In genomic region chr12:78226763-78227162, GRCh38 we compare ENCODE assay signal across 22 cellular contexts.
"Had no signal": no experiment of that assay in that cellular context is flagged by ENCODE, and none has a peak within 500 bp of the region (broad histone marks: within the 10 kb centered on the region; RNA-seq: fewer than 3 reads in every experiment).

No MANE protein-coding gene starts in this region.

- H3K9me3 Mint-ChIP-seq: activated B cell treated with CpG ODN at 0.5 μM for 24 hours; T-helper 2 cell treated with Interferon-gamma antibody and Interleukin-4, amounts not matched to agents 5 μg/mL and 100 μg/mL, for 36 hours had no signal

- DNase-seq: activated B cell treated with CpG ODN at 0.5 μM for 24 hours; activated CD8-positive, alpha-beta memory T cell treated with anti-CD3 and anti-CD28 coated beads, Interleukin-2, amount 10 ng/mL, durations not matched to agents 7 days and 5 days; activated CD8-positive, alpha-beta T cell treated with anti-CD3 and anti-CD28 coated beads, Interleukin-2, amount 10 ng/mL, durations not matched to agents 7 days and 5 days; activated naive CD4-positive, alpha-beta T cell; activated T-cell treated with anti-CD3 and anti-CD28 coated beads, Interleukin-2, amount 50 U/mL, for 48 hours; dermis blood vessel endothelial cell; effector CD8-positive, alpha-beta T cell; erythroblast; gastrocnemius medialis; glutamatergic neuron; left cardiac atrium; naive thymus-derived CD4-positive, alpha-beta T cell; nucleus accumbens; psoas muscle; spleen; stimulated activated naive CD4-positive, alpha-beta T cell; T-helper 1 cell; uterus had no signal

- H3K27ac Mint-ChIP-seq: activated B cell treated with CpG ODN at 0.5 μM for 24 hours; activated CD8-positive, alpha-beta memory T cell treated with anti-CD3 and anti-CD28 coated beads, Interleukin-2, amount 10 ng/mL, durations not matched to agents 7 days and 5 days; activated CD8-positive, alpha-beta T cell treated with anti-CD3 and anti-CD28 coated beads, Interleukin-2, amount 10 ng/mL, durations not matched to agents 7 days and 5 days; activated naive CD4-positive, alpha-beta T cell treated with anti-CD3 and anti-CD28 coated beads, Interleukin-2, amount 50 U/mL, for 72 hours; activated T-helper 2 cell treated with anti-CD3 and anti-CD28 coated beads, Interferon-gamma antibody, Interleukin-2, Interleukin-4, amounts not matched to agents 10 μg/mL and 5 μg/mL and 100 μg/mL, durations not matched to agents 14 hours and 24 hours and 36 hours; naive thymus-derived CD4-positive, alpha-beta T cell; T-helper 2 cell treated with Interferon-gamma antibody and Interleukin-4, amounts not matched to agents 5 μg/mL and 100 μg/mL, for 36 hours had no signal

- H3K36me3 Mint-ChIP-seq: activated CD8-positive, alpha-beta memory T cell treated with anti-CD3 and anti-CD28 coated beads, Interleukin-2, amount 10 ng/mL, durations not matched to agents 7 days and 5 days; naive thymus-derived CD4-positive, alpha-beta T cell had no signal

- H3K27me3 Mint-ChIP-seq: activated B cell treated with CpG ODN at 0.5 μM for 24 hours; activated CD8-positive, alpha-beta memory T cell treated with anti-CD3 and anti-CD28 coated beads, Interleukin-2, amount 10 ng/mL, durations not matched to agents 7 days and 5 days; central memory CD8-positive, alpha-beta T cell; naive thymus-derived CD4-positive, alpha-beta T cell had no signal

- H3K4me1 Mint-ChIP-seq: activated B cell treated with CpG ODN at 0.5 μM for 24 hours; activated CD8-positive, alpha-beta memory T cell treated with anti-CD3 and anti-CD28 coated beads, Interleukin-2, amount 10 ng/mL, durations not matched to agents 7 days and 5 days; central memory CD8-positive, alpha-beta T cell had no signal

- H3K4me3 Mint-ChIP-seq: activated B cell treated with CpG ODN at 0.5 μM for 24 hours; activated CD8-positive, alpha-beta memory T cell treated with anti-CD3 and anti-CD28 coated beads, Interleukin-2, amount 10 ng/mL, durations not matched to agents 7 days and 5 days; activated CD8-positive, alpha-beta T cell treated with anti-CD3 and anti-CD28 coated beads, Interleukin-2, amount 10 ng/mL, durations not matched to agents 7 days and 5 days; central memory CD8-positive, alpha-beta T cell; naive thymus-derived CD4-positive, alpha-beta T cell; T-helper 2 cell treated with Interferon-gamma antibody and Interleukin-4, amounts not matched to agents 5 μg/mL and 100 μg/mL, for 36 hours had no signal

- ATAC-seq: activated CD8-positive, alpha-beta memory T cell treated with anti-CD3 and anti-CD28 coated beads, Interleukin-2, amount 10 ng/mL, durations not matched to agents 7 days and 5 days; activated CD8-positive, alpha-beta T cell treated with anti-CD3 and anti-CD28 coated beads, Interleukin-2, amount 10 ng/mL, durations not matched to agents 7 days and 5 days; activated naive CD4-positive, alpha-beta T cell treated with anti-CD3 and anti-CD28 coated beads, Interleukin-2, amount 50 U/mL, for 72 hours; gastrocnemius medialis; left cardiac atrium; naive thymus-derived CD4-positive, alpha-beta T cell; psoas muscle had no signal
